Comparison of ENCODE assay signal across 29 cellular contexts in the genomic region with DNA sequence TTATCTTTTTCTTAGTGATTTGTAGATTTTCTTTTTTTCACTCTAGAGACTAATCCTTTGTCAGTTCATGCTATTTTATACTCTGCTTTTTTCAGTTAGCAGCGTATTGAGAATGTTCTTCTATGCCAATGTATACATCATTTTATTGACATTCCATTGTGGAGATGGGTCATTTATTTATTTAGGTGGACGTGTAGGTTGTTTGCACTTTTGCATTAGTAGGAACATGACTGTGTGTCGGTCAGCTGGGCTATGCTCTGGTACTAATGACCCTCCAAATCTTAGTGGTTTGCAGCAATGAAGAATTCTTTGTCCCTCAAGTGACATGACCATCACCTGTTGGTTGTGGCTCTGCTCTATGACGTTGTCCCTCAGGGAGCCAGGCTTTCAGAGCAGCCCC.
"Had no signal": no experiment of that assay in that cellular context is flagged by ENCODE, and none has a peak within 500 bp of the region (broad histone marks: within the 10 kb centered on the region; RNA-seq: fewer than 3 reads in every experiment).

No MANE protein-coding gene starts in this region.

- ATAC-seq: gastroesophageal sphincter; mucosa of descending colon; sciatic nerve; stimulated activated memory B cell treated with anti-CD40 and anti-IgM and Interleukin-4, amounts not matched to agents 10 μg/mL and 1 μg/mL and 100 μg/mL, for 72 hours had no signal

- H3K27me3 Mint-ChIP-seq: activated CD4-positive, alpha-beta memory T cell treated with anti-CD3 and anti-CD28 coated beads for 36 hours; activated CD4-positive, alpha-beta T cell treated with anti-CD3 and anti-CD28 coated beads, Interleukin-2, amount 10 ng/mL, durations not matched to agents 24 days and 14 days; activated naive CD8-positive, alpha-beta T cell treated with anti-CD3 and anti-CD28 coated beads, Interleukin-2, amount 10 ng/mL, durations not matched to agents 7 days and 5 days; activated T-cell treated with anti-CD3 and anti-CD28 coated beads, Interleukin-2, amount 50 U/mL, for 24 hours; brain; stimulated activated memory B cell treated with anti-CD40 and anti-IgM and Interleukin-4, amounts not matched to agents 10 μg/mL and 1 μg/mL and 100 μg/mL, for 72 hours had no signal

- H3K36me3 ChIP-seq: cardiac muscle cell, neutrophil, thyroid gland, vagina had no signal

- H3K9me3 ChIP-seq: mucosa of descending colon, neutrophil, thyroid gland, vagina had no signal

- H3K27me3 ChIP-seq: ascending aorta, cardiac muscle cell, gastroesophageal sphincter, hepatocyte, neutrophil, stomach, thyroid gland, upper lobe of left lung, vagina had no signal

- H3K4me1 ChIP-seq: ascending aorta had no signal

- H3K4me3 Mint-ChIP-seq: activated CD4-positive, alpha-beta memory T cell treated with anti-CD3 and anti-CD28 coated beads for 36 hours; activated CD4-positive, alpha-beta T cell treated with anti-CD3 and anti-CD28 coated beads, Interleukin-2, amount 10 ng/mL, durations not matched to agents 24 days and 14 days; activated naive CD4-positive, alpha-beta T cell treated with anti-CD3 and anti-CD28 coated beads, Interleukin-2, amount 10 ng/mL, durations not matched to agents 7 days and 5 days; activated naive CD8-positive, alpha-beta T cell treated with anti-CD3 and anti-CD28 coated beads, Interleukin-2, amount 10 ng/mL, durations not matched to agents 7 days and 5 days; activated T-cell treated with anti-CD3 and anti-CD28 coated beads, Interleukin-2, amount 50 U/mL, for 24 hours; brain; nephron; stimulated activated memory B cell treated with anti-CD40 and anti-IgM and Interleukin-4, amounts not matched to agents 10 μg/mL and 1 μg/mL and 100 μg/mL, for 72 hours had no signal

- H3K27ac ChIP-seq: ascending aorta, cardiac muscle cell, gastroesophageal sphincter, hepatocyte, left ventricle myocardium inferior, neutrophil, skin epidermis, stomach, thyroid gland, upper lobe of left lung, vagina had no signal

- H3K4me2 ChIP-seq: hepatocyte had no signal

- H3K4me3 ChIP-seq: ascending aorta, cardiac muscle cell, gastroesophageal sphincter, hepatocyte, left ventricle myocardium inferior, mucosa of descending colon, skin epidermis, stomach, thyroid gland, upper lobe of left lung, vagina had no signal

- DNase-seq: activated CD4-positive, alpha-beta memory T cell treated with anti-CD3 and anti-CD28 coated beads for 36 hours; activated CD4-positive, alpha-beta T cell treated with anti-CD3 and anti-CD28 coated beads, Interleukin-2, amount 10 ng/mL, durations not matched to agents 24 days and 14 days; activated CD4-positive, CD25-positive, alpha-beta regulatory T cell treated with anti-CD3 and anti-CD28 coated beads, Interleukin-2, amount 50 U/mL, for 72 hours; activated CD8-positive, alpha-beta memory T cell treated with anti-CD3 and anti-CD28 coated beads, Interleukin-2, amount 50 U/mL, for 4 hours; activated gamma-delta T cell; activated naive CD4-positive, alpha-beta T cell treated with anti-CD3 and anti-CD28 coated beads, Interleukin-2, amount 10 ng/mL, durations not matched to agents 7 days and 5 days; activated naive CD8-positive, alpha-beta T cell treated with anti-CD3 and anti-CD28 coated beads, Interleukin-2, amount 10 ng/mL, durations not matched to agents 7 days and 5 days; activated T-cell treated with anti-CD3 and anti-CD28 coated beads, Interleukin-2, amount 50 U/mL, for 24 hours; cortex of kidney; islet precursor cell; left ventricle myocardium inferior; mucosa of descending colon; stimulated activated CD4-positive, alpha-beta T cell treated with anti-CD3 and anti-CD28 coated beads, Interleukin-12 subunit alpha, Interleukin-12 subunit beta, amount 100 ng/mL, for 4 hours; stimulated activated CD4-positive, alpha-beta T cell treated with anti-CD3 and anti-CD28 coated beads, Interleukin-4, amount 100 ng/mL, for 1 hour; stimulated activated CD8-positive, alpha-beta memory T cell treated with anti-CD3 and anti-CD28 coated beads, Interleukin-4, amount 100 ng/mL, for 48 hours; stomach; thyroid gland; upper lobe of left lung had no signal

- H3K27ac Mint-ChIP-seq: activated CD4-positive, alpha-beta memory T cell treated with anti-CD3 and anti-CD28 coated beads for 36 hours; activated CD4-positive, alpha-beta T cell treated with anti-CD3 and anti-CD28 coated beads, Interleukin-2, amount 10 ng/mL, durations not matched to agents 24 days and 14 days; activated naive CD4-positive, alpha-beta T cell treated with anti-CD3 and anti-CD28 coated beads, Interleukin-2, amount 10 ng/mL, durations not matched to agents 7 days and 5 days; activated naive CD8-positive, alpha-beta T cell treated with anti-CD3 and anti-CD28 coated beads, Interleukin-2, amount 10 ng/mL, durations not matched to agents 7 days and 5 days; activated T-cell treated with anti-CD3 and anti-CD28 coated beads, Interleukin-2, amount 50 U/mL, for 24 hours; brain; nephron; stimulated activated memory B cell treated with anti-CD40 and anti-IgM and Interleukin-4, amounts not matched to agents 10 μg/mL and 1 μg/mL and 100 μg/mL, for 72 hours had no signal
